Comparison of ENCODE assay signal across 9 cellular contexts in the genomic region with DNA sequence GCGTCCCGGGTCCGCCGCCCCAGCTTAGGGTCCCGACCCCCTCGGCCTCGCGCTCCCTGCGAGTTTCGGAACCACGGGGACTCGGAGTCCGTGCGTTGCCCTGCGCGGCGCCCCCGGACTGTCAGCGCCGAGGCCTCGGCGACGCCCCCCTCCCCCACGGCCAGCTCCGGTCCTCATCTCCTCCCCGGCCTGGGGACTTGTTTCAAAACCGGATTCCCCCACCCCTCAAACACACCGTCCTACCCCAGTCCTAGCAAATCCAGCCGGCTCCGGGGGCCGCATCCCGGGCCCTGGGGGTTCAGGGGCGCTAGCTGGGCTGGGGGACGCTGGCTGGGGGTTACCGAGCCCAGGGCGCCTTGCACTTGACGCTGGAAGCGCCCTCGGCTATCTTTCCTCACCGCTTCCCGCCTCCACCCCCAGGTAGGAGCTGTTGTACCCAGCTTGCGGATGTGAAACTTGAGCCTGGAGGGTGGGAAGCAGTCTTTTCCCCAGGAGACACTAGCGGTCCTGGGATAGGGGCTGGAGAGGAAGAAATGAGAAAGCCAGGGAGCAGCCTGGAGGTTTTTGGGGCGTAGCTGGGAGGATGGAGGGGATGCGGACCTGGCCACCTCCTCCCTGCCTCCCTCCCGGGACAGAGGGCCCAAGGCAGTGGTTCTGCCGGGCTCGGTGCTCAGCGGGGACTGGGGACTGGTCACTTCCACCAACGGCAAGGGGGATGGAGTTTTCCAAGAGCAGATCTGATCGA. TPM values are rescaled to one million over a fixed set of nuclear protein-coding genes. Genes with fewer than 3 reads are reported as not detected.
DNase-seq lines count a peak whose midpoint lies in the region; ATAC-seq and TF ChIP-seq lines count a peak whose summit lies in the region.
"Had no signal": no experiment of that assay in that cellular context is flagged by ENCODE, and none has a peak within 500 bp of the region (broad histone marks: within the 10 kb centered on the region; RNA-seq: fewer than 3 reads in every experiment).

No MANE protein-coding gene starts in this region.

- DNase-seq in DMS53 (lab: John Stamatoyannopoulos, UW) (peak; percentile 14), DMS53 treated with DMSO at 0.1 percent for 48 hours (lab: John Stamatoyannopoulos, UW; ENCODE audit: unreplicated experiment) (no peak), breast epithelium (ENCODE audit: low spot score in 2 of 2) (no peak), right lobe of liver (peak in 1 of 3 donors; percentile 46), thyroid gland (no peak), D341Med (ENCODE audit: low spot score) (no peak), GF-D8 (lab: John Stamatoyannopoulos, UW) (no peak), NCI-H128 (lab: John Stamatoyannopoulos, UW; ENCODE audit: unreplicated experiment) (no peak)
- DNase-seq: 8988T had no signal

- peaks cover 0 to 4% of the 10 kb centered on the region in 2 donors for H3K4me1 ChIP-seq in breast epithelium
- H3K4me1 ChIP-seq in right lobe of liver: no peaks in the 10 kb centered on the region
- H3K4me1 ChIP-seq in thyroid gland: peaks cover 10 to 12% of the 10 kb centered on the region in 2 donors

- peaks cover 0 to 11% of the 10 kb centered on the region in 2 donors for H3K27me3 ChIP-seq in breast epithelium
- H3K27me3 ChIP-seq in right lobe of liver: no peaks in the 10 kb centered on the region
- H3K27me3 ChIP-seq in thyroid gland: no peaks in the 10 kb centered on the region

- H3K9me3 ChIP-seq in breast epithelium (no peaks in the 10 kb centered on the region), right lobe of liver (no peaks in the 10 kb centered on the region), thyroid gland (no peaks in the 10 kb centered on the region)

- H3K36me3 ChIP-seq in breast epithelium (no peaks in the 10 kb centered on the region), right lobe of liver (no peaks in the 10 kb centered on the region), thyroid gland (no peaks in the 10 kb centered on the region)

- intact Hi-C loops in breast epithelium (cut with DNase I; ENCODE audit: low total_unique reads) (no loop called here), right lobe of liver (cut with DNase I) (no loop called here), thyroid gland (cut with DNase I) (no loop called here)

- peak overlapping the region; percentile 79 to 85 for H3K27ac ChIP-seq in breast epithelium
- no peak overlapping the region for H3K27ac ChIP-seq in right lobe of liver
- H3K27ac ChIP-seq in thyroid gland: peak overlapping the region; percentile 36 to 59 (median 49)

- WGBS in right lobe of liver (ENCODE audit: insufficient coverage, low coverage, low lambda C conversion rate, missing lambda C conversion rate): 49% methylated on average over 4 of the region's 51 CpGs
- WGBS in thyroid gland, 2 donors: 21 to 45% methylated on average over 23 to 38 of the region's 51 CpGs

- TF ChIP-seq CTCF in breast epithelium (IDR thresholded peaks at IDR 0.05) (no peak), right lobe of liver (IDR thresholded peaks at IDR 0.05) (no peak), thyroid gland (IDR thresholded peaks at IDR 0.05) (no peak)

- no peak for TF ChIP-seq POLR2A in breast epithelium (IDR thresholded peaks at IDR 0.05)
- no peak for TF ChIP-seq POLR2A in right lobe of liver (IDR thresholded peaks at IDR 0.05)
- TF ChIP-seq POLR2A in thyroid gland (IDR thresholded peaks at IDR 0.05): no peak

- ATAC-seq in right lobe of liver: no peak

- H3K4me3 ChIP-seq in breast epithelium: peak overlapping the region; percentile 67 to 70 (median 70)
- peak overlapping the region; percentile 11 to 42 (median 12) for H3K4me3 ChIP-seq in right lobe of liver
- peak overlapping the region in 2 of 3 donors; percentile 22 to 39 for H3K4me3 ChIP-seq in thyroid gland (replicated peaks in 1 of 3)

RNA-seq across cellular contexts. Expression of a gene that starts 0.6 kb away (rescaled TPM):
- total RNA-seq in breast epithelium: 100 to 1,000 TPM; 115 to 293 (median 267) TPM
- 1 to 10 TPM; 1.6 to 6.6 (median 3.4) TPM for total RNA-seq in right lobe of liver
- total RNA-seq in thyroid gland: 100 to 1,000 TPM in 3 of 4 donors, 10 to 100 TPM in 1; 52.3 to 199 (median 163) TPM

Comparison
In these comparisons a context has a peak if more than half of its experiments do, and no peak if none do; other contexts are left out.
1. H3K27ac ChIP-seq: peak in breast epithelium (2 of 2) and thyroid gland (3 of 3); none in right lobe of liver (0 of 3).
2. H3K4me3 ChIP-seq: peak in every context shown above with its lines; median percentile 70 in breast epithelium; 30 in thyroid gland; 12 in right lobe of liver.
3. RNA of a gene that starts 0.6 kb away (total RNA-seq): 115 to 293 TPM in breast epithelium and 52.3 to 199 TPM in thyroid gland; 1.6 to 6.6 TPM in right lobe of liver; every median in the first group is over 4 times any median in the second.